In genomic region chr4:48693856-48694574, GRCh38 we compare ENCODE assay signal across 1 cellular context.
TF ChIP-seq lines count a peak whose summit lies in the region.

No MANE protein-coding gene starts in this region.

TF ChIP-seq in GM23338, 12 proteins besides CTCF, POLR2A, EP300 and RAD21 (continued from another document):
- TF ChIP-seq, protein P1, sequence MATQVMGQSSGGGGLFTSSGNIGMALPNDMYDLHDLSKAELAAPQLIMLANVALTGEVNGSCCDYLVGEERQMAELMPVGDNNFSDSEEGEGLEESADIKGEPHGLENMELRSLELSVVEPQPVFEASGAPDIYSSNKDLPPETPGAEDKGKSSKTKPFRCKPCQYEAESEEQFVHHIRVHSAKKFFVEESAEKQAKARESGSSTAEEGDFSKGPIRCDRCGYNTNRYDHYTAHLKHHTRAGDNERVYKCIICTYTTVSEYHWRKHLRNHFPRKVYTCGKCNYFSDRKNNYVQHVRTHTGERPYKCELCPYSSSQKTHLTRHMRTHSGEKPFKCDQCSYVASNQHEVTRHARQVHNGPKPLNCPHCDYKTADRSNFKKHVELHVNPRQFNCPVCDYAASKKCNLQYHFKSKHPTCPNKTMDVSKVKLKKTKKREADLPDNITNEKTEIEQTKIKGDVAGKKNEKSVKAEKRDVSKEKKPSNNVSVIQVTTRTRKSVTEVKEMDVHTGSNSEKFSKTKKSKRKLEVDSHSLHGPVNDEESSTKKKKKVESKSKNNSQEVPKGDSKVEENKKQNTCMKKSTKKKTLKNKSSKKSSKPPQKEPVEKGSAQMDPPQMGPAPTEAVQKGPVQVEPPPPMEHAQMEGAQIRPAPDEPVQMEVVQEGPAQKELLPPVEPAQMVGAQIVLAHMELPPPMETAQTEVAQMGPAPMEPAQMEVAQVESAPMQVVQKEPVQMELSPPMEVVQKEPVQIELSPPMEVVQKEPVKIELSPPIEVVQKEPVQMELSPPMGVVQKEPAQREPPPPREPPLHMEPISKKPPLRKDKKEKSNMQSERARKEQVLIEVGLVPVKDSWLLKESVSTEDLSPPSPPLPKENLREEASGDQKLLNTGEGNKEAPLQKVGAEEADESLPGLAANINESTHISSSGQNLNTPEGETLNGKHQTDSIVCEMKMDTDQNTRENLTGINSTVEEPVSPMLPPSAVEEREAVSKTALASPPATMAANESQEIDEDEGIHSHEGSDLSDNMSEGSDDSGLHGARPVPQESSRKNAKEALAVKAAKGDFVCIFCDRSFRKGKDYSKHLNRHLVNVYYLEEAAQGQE (IDR thresholded peaks at IDR 0.05; ENCODE audit: unreplicated experiment) = no peak
- TF ChIP-seq POLR2AphosphoS5 (IDR thresholded peaks at IDR 0.05; ENCODE audit: low read depth) (no peak), ZNF331 (CRISPR knock-in tag; IDR thresholded peaks at IDR 0.05; ENCODE audit: low read depth) (no peak), CREB1 (CRISPR knock-in tag; IDR thresholded peaks at IDR 0.05; ENCODE audit: low read depth) (no peak), EZH2 (IDR thresholded peaks at IDR 0.05; ENCODE audit: low read depth, unreplicated experiment) (no peak), ETS1 (IDR thresholded peaks at IDR 0.05) (no peak), EZH2phosphoT487 (IDR thresholded peaks at IDR 0.05; ENCODE audit: unreplicated experiment) (no peak), ZNF462 (CRISPR knock-in tag; IDR thresholded peaks at IDR 0.05) (no peak)
